In the genomic region with DNA sequence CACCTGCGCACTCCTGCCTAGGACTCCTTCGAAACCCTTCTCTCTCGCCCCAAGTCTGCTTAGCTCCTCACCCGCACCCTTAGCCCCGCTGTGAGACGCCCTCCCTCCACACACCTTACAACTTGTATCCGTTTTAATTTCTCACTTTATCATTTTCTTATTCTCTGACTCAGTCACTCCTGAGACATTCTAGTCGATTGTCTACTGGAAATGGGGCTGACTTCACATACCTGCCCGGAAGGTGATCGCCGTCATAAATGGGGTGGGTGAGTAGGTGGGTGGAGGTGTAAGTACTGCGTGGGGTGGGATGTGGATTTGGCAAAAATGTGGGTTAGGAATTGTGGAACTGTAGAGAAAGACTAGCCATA, we compare ENCODE assay signal across 8 cellular contexts. TPM values are rescaled to one million over a fixed set of nuclear protein-coding genes. Genes with fewer than 3 reads are reported as not detected.
DNase-seq lines count a peak whose midpoint lies in the region; ATAC-seq and TF ChIP-seq lines count a peak whose summit lies in the region.

No MANE protein-coding gene starts in this region.

- peak overlapping the region; percentile 93 for H3K4me2 ChIP-seq in fibroblast of lung (ENCODE audit: extremely low read depth, insufficient read depth, low read length)

- H4K20me1 ChIP-seq in fibroblast of lung (ENCODE audit: control insufficient read depth, extremely low read depth, insufficient read depth, low read length): no peaks in the 10 kb centered on the region

- peaks cover 31% of the 10 kb centered on the region for H3K4me1 Mint-ChIP-seq in CD14-positive monocyte

- peak overlapping the region; percentile 80 to 90 (median 88) for H3K4me3 ChIP-seq in fibroblast of lung (replicated peaks in 1 of 4; ENCODE audit: control extremely low read depth in 1 of 4, insufficient read depth in 1 of 4, low read depth in 3 of 4, low read length in 4 of 4)
- H3K4me3 ChIP-seq in prostate gland: peak overlapping the region; percentile 77 to 89
- H3K4me3 ChIP-seq in aorta (ENCODE audit: low read length in 2 of 2): peak overlapping the region; percentile 70 to 81

- H2AFZ ChIP-seq in fibroblast of lung (ENCODE audit: low read length): peak overlapping the region; percentile 64

- peak overlapping the region; percentile 80 to 89 for H3K4me3 Mint-ChIP-seq in CD14-positive monocyte

- peaks cover 7% of the 10 kb centered on the region for H3K4me1 ChIP-seq in fibroblast of lung (ENCODE audit: control insufficient read depth, extremely low read depth, insufficient read depth, low read length)
- no peaks in the 10 kb centered on the region for H3K4me1 ChIP-seq in prostate gland (replicated peaks)
- no peaks in the 10 kb centered on the region for H3K4me1 ChIP-seq in aorta (ENCODE audit: control insufficient read depth in 1 of 2, insufficient read depth in 2 of 2, low read length in 2 of 2)

- TF ChIP-seq CTCF in CD14-positive monocyte (IDR thresholded peaks at IDR 0.05) (no peak), fibroblast of lung (conservative IDR thresholded peaks at IDR 0.05 in 1 of 2, IDR thresholded peaks at IDR 0.05 in 1 of 2; ENCODE audit: low read depth in 1 of 2, low read length in 2 of 2) (no peak), prostate gland (IDR thresholded peaks at IDR 0.05) (no peak)

- no peak for DNase-seq in CD14-positive monocyte (ENCODE audit: low spot score)
- peak; percentile 16 for DNase-seq in activated CD8-positive, alpha-beta memory T cell treated with anti-CD3 and anti-CD28 coated beads, Interleukin-2, amount 50 U/mL, for 1 hour (ENCODE audit: extremely low read depth)
- peak in 1 of 2 donors; percentile 24 for DNase-seq in fibroblast of lung (ENCODE audit: low read depth in 2 of 2)
- peak; percentile 17 for DNase-seq in prostate gland (ENCODE audit: low spot score)
- DNase-seq in aorta: no peak
- no peak for DNase-seq in cortex of kidney (lab: John Stamatoyannopoulos, UW)

- peak overlapping the region; percentile 91 for H3K9ac ChIP-seq in fibroblast of lung (ENCODE audit: insufficient read depth, low read length)

- no peak for TF ChIP-seq POLR2A in prostate gland (IDR thresholded peaks at IDR 0.05)

- H3K27me3 ChIP-seq in fibroblast of lung (ENCODE audit: control insufficient read depth, insufficient read depth, low read length): peaks cover 17% of the 10 kb centered on the region
- no peaks in the 10 kb centered on the region for H3K27me3 ChIP-seq in prostate gland (replicated peaks; ENCODE audit: insufficient read depth)
- no peaks in the 10 kb centered on the region for H3K27me3 ChIP-seq in aorta (ENCODE audit: control insufficient read depth in 1 of 2, insufficient read depth in 2 of 2, low read length in 1 of 2)

- no peaks in the 10 kb centered on the region for H3K9me3 ChIP-seq in KOPT-K1 (ENCODE audit: insufficient read depth, low read length, poor library complexity, severe bottlenecking)
- no peaks in the 10 kb centered on the region for H3K9me3 ChIP-seq in fibroblast of lung (ENCODE audit: control insufficient read depth, insufficient read depth, low read depth, low read length)
- H3K9me3 ChIP-seq in prostate gland: no peaks in the 10 kb centered on the region
- H3K9me3 ChIP-seq in aorta (ENCODE audit: control insufficient read depth, low read length): no peaks in the 10 kb centered on the region

- peaks cover 73 to 90% (median 75%) of the 10 kb centered on the region in 3 donors for H3K27me3 Mint-ChIP-seq in CD14-positive monocyte (ENCODE audit: low read depth in 3 of 3)

- H3K27ac ChIP-seq in KOPT-K1 (ENCODE audit: low read depth, low read length, poor library complexity, severe bottlenecking) (peak overlapping the region; percentile 65), fibroblast of lung (ENCODE audit: insufficient read depth, low read length) (peak overlapping the region; percentile 81), prostate gland (peak overlapping the region; percentile 87 to 89), aorta (ENCODE audit: low read depth in 1 of 2, low read length in 2 of 2) (no peak overlapping the region)

- H3K27ac Mint-ChIP-seq in CD14-positive monocyte: peak overlapping the region in 3 of 7 donors; percentile 6 to 49 (median 20)

- H3K79me2 ChIP-seq in fibroblast of lung (ENCODE audit: control insufficient read depth, insufficient read depth, low read length): peaks cover 16% of the 10 kb centered on the region

- intact Hi-C loops in CD14-positive monocyte (cut with micrococcal nuclease): no loop called here
- intact Hi-C loops in prostate gland (cut with DNase I): no loop called here
- intact Hi-C loops in aorta (cut with DNase I): loop anchor here in 1 of 2 donors (5.0 kb wide), 1 partner anchor 74 kb away; a partner anchor contains a TSS

- peaks cover 0 to 20% (median 15%) of the 10 kb centered on the region in 7 donors for H3K9me3 Mint-ChIP-seq in CD14-positive monocyte

- H3K36me3 ChIP-seq in KOPT-K1 (ENCODE audit: insufficient read depth, low read length): no peaks in the 10 kb centered on the region; the same call in 1 of the 2 replicates
- no peaks in the 10 kb centered on the region for H3K36me3 ChIP-seq in fibroblast of lung (ENCODE audit: control insufficient read depth, insufficient read depth, low read length)
- no peaks in the 10 kb centered on the region for H3K36me3 ChIP-seq in prostate gland
- no peaks in the 10 kb centered on the region for H3K36me3 ChIP-seq in aorta (ENCODE audit: control insufficient read depth in 1 of 2, insufficient read depth in 2 of 2, low read length in 1 of 2)

- under 1% methylated on average over 12 of the region's 12 CpGs for WGBS in prostate gland
- WGBS in aorta, 2 donors: 0 to 1% methylated on average over 12 of the region's 12 CpGs

- ATAC-seq in GM21528 (IDR thresholded peaks at IDR 0.05; ENCODE audit: low FRiP score, unreplicated experiment) (peak; percentile 49), aorta (ENCODE audit: low FRiP score) (peak; percentile 39)

- peaks cover 3 to 5% of the 10 kb centered on the region in 2 donors for H3K36me3 Mint-ChIP-seq in CD14-positive monocyte

RNA-seq across cellular contexts. Expression of a gene that starts 0.7 kb away (rescaled TPM):
- not detected for polyA plus RNA-seq in CD14-positive monocyte
- 35.2 and 39.1 TPM in 2 replicates for total RNA-seq in fibroblast of lung
- polyA plus RNA-seq in fibroblast of lung: 35.2 and 46.4 TPM in 2 replicates
- polyA plus RNA-seq in fibroblast of lung (2012): 31.4 and 37.5 TPM in 2 replicates
- polyA minus RNA-seq in fibroblast of lung (ENCODE audit: low replicate concordance): 9.1 and 29.6 TPM in 2 replicates
- total RNA-seq in prostate gland: 10 to 100 TPM; 22.2 to 30.8 TPM
- total RNA-seq in aorta: 10 to 100 TPM; 13.1 to 14.2 TPM
- 10 to 100 TPM in 1 of 2 donors, 1 to 10 TPM in 1; 6.4 to 14.7 TPM for polyA plus RNA-seq in aorta

Comparison
In these comparisons a context has a peak if more than half of its experiments do, and no peak if none do; other contexts are left out.
1. DNase-seq: peak in activated CD8-positive, alpha-beta memory T cell treated with anti-CD3 and anti-CD28 coated beads, Interleukin-2, amount 50 U/mL, for 1 hour (single experiment) and prostate gland (single experiment); none in CD14-positive monocyte (single experiment), aorta (0 of 2) and cortex of kidney (single experiment).
2. H3K27ac ChIP-seq: peak in KOPT-K1 (single experiment), fibroblast of lung (single experiment) and prostate gland (2 of 2); none in aorta (0 of 2).
3. Peak in every context shown above with its lines, with median percentiles within 50 percentile points of each other: H3K4me3 ChIP-seq.